Comparison of ENCODE assay signal across 8 cellular contexts in the genomic region with DNA sequence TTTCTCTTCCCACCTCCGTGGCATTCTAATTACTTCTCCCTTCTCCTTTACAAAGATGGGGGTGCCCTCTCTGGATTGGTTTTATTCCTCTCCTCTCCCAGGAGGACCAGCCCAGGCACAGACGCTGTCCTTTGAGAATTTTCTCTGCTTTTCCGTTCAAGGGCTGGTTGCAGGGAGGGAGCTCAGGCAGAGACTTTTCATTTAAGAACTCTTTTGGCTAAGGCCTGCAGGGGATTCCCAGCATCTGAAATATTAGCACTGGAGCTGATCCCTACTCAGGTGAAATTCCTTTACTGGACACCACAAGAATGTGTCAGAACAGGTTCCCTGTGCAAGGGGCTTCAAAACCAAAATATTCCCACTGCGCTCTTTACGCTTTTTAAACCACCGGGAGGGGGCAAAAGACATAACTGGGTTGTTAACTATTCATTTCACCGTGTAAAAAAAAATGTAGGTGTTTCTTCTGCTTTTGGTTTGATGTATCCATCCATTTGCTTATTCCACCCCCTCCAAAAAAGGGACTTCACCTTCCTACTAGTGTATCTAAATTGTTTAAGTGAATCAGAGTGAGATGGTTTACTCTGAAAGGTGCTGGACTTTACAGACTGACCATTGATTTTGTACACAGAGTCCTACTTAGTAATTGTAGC. TPM values are rescaled to one million over a fixed set of nuclear protein-coding genes. Genes with fewer than 3 reads are reported as not detected.
A peak's percentile ranks its signal among the peaks of the same experiment; 100 is the strongest.
DNase-seq lines count a peak whose midpoint lies in the region; ATAC-seq and TF ChIP-seq lines count a peak whose summit lies in the region.

No MANE protein-coding gene starts in this region.

- H3K27me3 ChIP-seq in MG63 (no peaks in the 10 kb centered on the region), ascending aorta (no peaks in the 10 kb centered on the region), gastrocnemius medialis (no peaks in the 10 kb centered on the region)

- H3K27ac ChIP-seq in ascending aorta (peak overlapping the region; percentile 98 to 99), gastrocnemius medialis (peak overlapping the region; percentile 98 to 100 (median 100))

- H3K4me3 ChIP-seq in GM12864 (ENCODE audit: low read depth, low read length) (peak overlapping the region; percentile 98), MG63 (peak overlapping the region; percentile 78), ascending aorta (peak overlapping the region; percentile 87 to 95), iPS-11a (ENCODE audit: low read depth, low read length) (peak overlapping the region; percentile 63), gastrocnemius medialis (peak overlapping the region; percentile 75 to 99 (median 94))

- TF ChIP-seq CTCF in GM12864 (IDR thresholded peaks at IDR 0.05; ENCODE audit: low read depth, low read length, missing control alignments): peak; percentile 31
- peak in 1 of 3 experiments; percentile 24 for TF ChIP-seq CTCF in ascending aorta (IDR thresholded peaks at IDR 0.05)
- no peak for TF ChIP-seq CTCF in gastrocnemius medialis (IDR thresholded peaks at IDR 0.05 in 4 of 5, conservative IDR thresholded peaks at IDR 0.05 in 1 of 5)
- no peak for TF ChIP-seq CTCF in omental fat pad (IDR thresholded peaks at IDR 0.05)

- DNase-seq in GM12864 (ENCODE audit: low read depth) (no peak), MG63 (peak; percentile 5), ascending aorta (ENCODE audit: low spot score in 2 of 2) (no peak), gastrocnemius medialis (no peak), omental fat pad (ENCODE audit: low spot score) (no peak), HPDE6-E6E7 (ENCODE audit: extremely low spot score) (no peak)
- DNase-seq in NK-92 treated with Interleukin-12 subunit alpha and Interleukin-12 subunit beta, amount 100 ng/mL, for 24 hours (lab: John Stamatoyannopoulos, UW): no peak

- peaks cover 15% of the 10 kb centered on the region for H3K36me3 ChIP-seq in MG63
- H3K36me3 ChIP-seq in ascending aorta: no peaks in the 10 kb centered on the region
- no peaks in the 10 kb centered on the region for H3K36me3 ChIP-seq in gastrocnemius medialis

- no peaks in the 10 kb centered on the region for H3K9me3 ChIP-seq in MG63
- no peaks in the 10 kb centered on the region for H3K9me3 ChIP-seq in ascending aorta
- no peaks in the 10 kb centered on the region for H3K9me3 ChIP-seq in gastrocnemius medialis

- H3K4me1 ChIP-seq in ascending aorta: peaks cover 23 to 34% of the 10 kb centered on the region in 2 donors
- H3K4me1 ChIP-seq in gastrocnemius medialis: peaks cover 42 to 49% of the 10 kb centered on the region in 2 donors

- ATAC-seq in gastrocnemius medialis: no peak
- ATAC-seq in omental fat pad (ENCODE audit: low FRiP score): no peak

- intact Hi-C loops in ascending aorta (cut with DNase I) (loop anchor here (2.0 to 10.0 kb wide), 4 partner anchors 35 to 188 kb away; partner anchors contain the start of gene NOB1), gastrocnemius medialis (cut with DNase I; ENCODE audit: low total_unique reads) (loop anchor here (2.0 kb wide), 1 partner anchor 180 kb away; the partner anchor contains the start of gene TERF2)

- TF ChIP-seq POLR2A in gastrocnemius medialis (IDR thresholded peaks at IDR 0.05): no peak

- in situ Hi-C loops in gastrocnemius medialis (cut with MboI; ENCODE audit: low sequenced_read_pairs in 4 of 4): loop anchor here in 1 of 4 donors (10.0 kb wide), 1 partner anchor 172 kb away; no protein-coding TSS in a partner anchor

RNA-seq across cellular contexts. Expression of gene NFAT5, which starts 1.4 kb away (rescaled TPM):
- total RNA-seq in MG63 (2014; rRNA removed; shearing (Covaris generic); ENCODE audit: low replicate concordance): 1.2 and 18.8 TPM in 2 replicates
- total RNA-seq in ascending aorta: 48.9 TPM
- 10 to 100 TPM; 14.4 to 34.2 (median 18.4) TPM for total RNA-seq in gastrocnemius medialis
- total RNA-seq in omental fat pad: 10 to 100 TPM; 43.5 to 59.3 (median 50.8) TPM
